8 cellular contexts compared by ENCODE assay signal in genomic region chr1:243851129-243851756, GRCh38. TPM values are rescaled to one million over a fixed set of nuclear protein-coding genes. Genes with fewer than 3 reads are reported as not detected.
DNase-seq lines count a peak whose midpoint lies in the region; ATAC-seq lines count a peak whose summit lies in the region.

No MANE protein-coding gene starts in this region.

- POLR2A ChIA-PET in naive thymus-derived CD8-positive, alpha-beta T cell (lab: Charles Lee), result no interaction called here

- H3K4me1 ChIP-seq in duodenal mucosa (ENCODE audit: control insufficient read depth in 1 of 2, insufficient read depth in 2 of 2, low read length in 2 of 2), result no peaks in the 10 kb centered on the region

- intact Hi-C loops in activated CD4-positive, alpha-beta T cell treated with anti-CD3 and anti-CD28 coated beads, Interleukin-2, amount 10 ng/mL, durations not matched to agents 24 days and 14 days (cut with micrococcal nuclease), result loop anchor here (2.0 to 5.0 kb wide), 5 partner anchors 86 to 586 kb away; no protein-coding TSS in a partner anchor

- peaks cover 19% of the 10 kb centered on the region for H3K4me1 Mint-ChIP-seq in activated CD4-positive, alpha-beta T cell treated with anti-CD3 and anti-CD28 coated beads, Interleukin-2, amount 10 ng/mL, durations not matched to agents 24 days and 14 days
- H3K4me1 Mint-ChIP-seq in naive thymus-derived CD8-positive, alpha-beta T cell, result peaks cover 7 to 34% (median 24%) of the 10 kb centered on the region in 4 donors

- peaks cover 45% of the 10 kb centered on the region for H3K27me3 Mint-ChIP-seq in activated CD4-positive, alpha-beta T cell treated with anti-CD3 and anti-CD28 coated beads, Interleukin-2, amount 10 ng/mL, durations not matched to agents 24 days and 14 days
- peaks cover 0 to 3% (median 0%) of the 10 kb centered on the region in 5 donors for H3K27me3 Mint-ChIP-seq in naive thymus-derived CD8-positive, alpha-beta T cell

- DNase-seq in activated CD4-positive, alpha-beta T cell treated with anti-CD3 and anti-CD28 coated beads, Interleukin-2, amount 10 ng/mL, durations not matched to agents 24 days and 14 days, result no peak
- no peak for DNase-seq in activated CD4-positive, alpha-beta T cell treated with anti-CD3 and anti-CD28 coated beads for 4 hours
- DNase-seq in NCI-H82 treated with DMSO at 0.1 percent for 48 hours (lab: John Stamatoyannopoulos, UW; ENCODE audit: unreplicated experiment), result peak; percentile 59
- DNase-seq in naive thymus-derived CD8-positive, alpha-beta T cell, result peak in 1 of 10 donors; percentile 3
- no peak for DNase-seq in activated CD8-positive, alpha-beta memory T cell treated with anti-CD3 and anti-CD28 coated beads for 24 hours

- peaks cover 6% of the 10 kb centered on the region for H3K36me3 Mint-ChIP-seq in activated CD4-positive, alpha-beta T cell treated with anti-CD3 and anti-CD28 coated beads, Interleukin-2, amount 10 ng/mL, durations not matched to agents 24 days and 14 days (ENCODE audit: low read depth)
- no peaks in the 10 kb centered on the region for H3K36me3 Mint-ChIP-seq in naive thymus-derived CD8-positive, alpha-beta T cell

- H3K27ac Mint-ChIP-seq in activated CD4-positive, alpha-beta T cell treated with anti-CD3 and anti-CD28 coated beads, Interleukin-2, amount 10 ng/mL, durations not matched to agents 24 days and 14 days, result peak overlapping the region; percentile 90
- H3K27ac Mint-ChIP-seq in naive thymus-derived CD8-positive, alpha-beta T cell, result peak overlapping the region; percentile 84 to 98 (median 97)

- peak overlapping the region; percentile 76 to 82 for H3K4me3 ChIP-seq in duodenal mucosa (ENCODE audit: low read depth in 1 of 2, low read length in 2 of 2)

- no peaks in the 10 kb centered on the region for H3K9me3 ChIP-seq in duodenal mucosa (ENCODE audit: control insufficient read depth in 1 of 2, low read length in 2 of 2)

- H3K9ac ChIP-seq in duodenal mucosa (ENCODE audit: low read depth in 1 of 2, low read length in 2 of 2), result peak overlapping the region; percentile 16 to 52

- H3K36me3 ChIP-seq in duodenal mucosa (ENCODE audit: control insufficient read depth in 1 of 2, insufficient read depth in 2 of 2, low read length in 2 of 2), result no peaks in the 10 kb centered on the region

- no peak for ATAC-seq in naive thymus-derived CD8-positive, alpha-beta T cell
- no peak for ATAC-seq in HG03378 (IDR thresholded peaks at IDR 0.05; ENCODE audit: unreplicated experiment)
- no peak for ATAC-seq in HG03571 (IDR thresholded peaks at IDR 0.05; ENCODE audit: unreplicated experiment)

- no peaks in the 10 kb centered on the region for H3K9me3 Mint-ChIP-seq in activated CD4-positive, alpha-beta T cell treated with anti-CD3 and anti-CD28 coated beads, Interleukin-2, amount 10 ng/mL, durations not matched to agents 24 days and 14 days
- H3K9me3 Mint-ChIP-seq in naive thymus-derived CD8-positive, alpha-beta T cell, result no peaks in the 10 kb centered on the region

- H3K27ac ChIP-seq in duodenal mucosa (ENCODE audit: low read depth, low read length), result no peak overlapping the region

- peak overlapping the region; percentile 85 for H3K4me3 Mint-ChIP-seq in activated CD4-positive, alpha-beta T cell treated with anti-CD3 and anti-CD28 coated beads, Interleukin-2, amount 10 ng/mL, durations not matched to agents 24 days and 14 days
- H3K4me3 Mint-ChIP-seq in naive thymus-derived CD8-positive, alpha-beta T cell, result peak overlapping the region; percentile 86 to 96 (median 94)

- peaks cover 0 to 39% of the 10 kb centered on the region in 2 donors for H3K27me3 ChIP-seq in duodenal mucosa (ENCODE audit: control insufficient read depth in 1 of 2, insufficient read depth in 2 of 2, low read length in 2 of 2)

RNA-seq across cellular contexts. Expression of gene AKT3, which starts 1.2 kb away (rescaled TPM):
- total RNA-seq in activated CD4-positive, alpha-beta T cell treated with anti-CD3 and anti-CD28 coated beads, Interleukin-2, amount 10 ng/mL, durations not matched to agents 24 days and 14 days, result 38.5 and 39.1 TPM in 2 replicates
- total RNA-seq in naive thymus-derived CD8-positive, alpha-beta T cell, result 10 to 100 TPM; 79.0 to 86.5 TPM
- polyA plus RNA-seq in naive thymus-derived CD8-positive, alpha-beta T cell, result 1 to 10 TPM; 1.7 to 4.6 (median 2.8) TPM
